In the genomic region with DNA sequence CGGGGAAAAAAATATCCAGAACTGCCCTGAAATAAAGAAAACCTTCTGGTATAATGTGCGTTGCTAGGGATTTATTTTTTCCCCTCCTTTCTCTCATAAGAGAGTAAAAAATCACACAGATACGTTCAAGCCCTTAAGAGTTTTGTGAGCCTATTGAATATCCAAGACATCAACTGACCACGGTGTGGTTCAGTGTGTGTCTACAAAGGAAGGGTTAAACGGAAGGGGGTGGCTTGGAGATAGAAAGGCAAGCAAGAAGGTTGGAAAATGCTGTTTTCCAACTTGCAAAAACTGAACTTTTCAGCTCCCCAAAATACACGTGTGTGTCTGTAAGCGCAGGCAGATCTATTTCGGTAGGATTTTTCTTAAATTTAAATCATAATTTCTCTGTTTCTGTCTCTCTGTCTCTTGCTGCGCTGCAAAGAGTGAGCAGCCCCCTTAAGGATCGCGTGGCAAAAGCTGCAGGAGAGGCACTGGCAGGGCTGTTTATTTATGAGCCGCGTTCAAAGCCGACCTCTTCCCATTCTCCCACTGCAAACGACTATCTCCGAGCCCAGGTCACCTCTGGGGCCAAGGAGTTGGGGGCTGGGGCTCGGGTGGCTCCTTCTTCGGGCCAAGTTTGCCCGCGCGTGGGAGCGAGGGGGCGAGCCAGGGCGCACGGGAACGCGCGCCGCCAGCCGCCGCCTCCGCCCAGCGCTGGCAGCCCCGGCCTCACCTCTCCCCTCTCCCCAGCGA, we compare ENCODE assay signal across 1 cellular context.
TF ChIP-seq lines count a peak whose summit lies in the region.

No MANE protein-coding gene starts in this region.

TF ChIP-seq in HepG2, 621 proteins besides CTCF, POLR2A, EP300 and RAD21 (continued from another document):
- TF ChIP-seq, protein P1, sequence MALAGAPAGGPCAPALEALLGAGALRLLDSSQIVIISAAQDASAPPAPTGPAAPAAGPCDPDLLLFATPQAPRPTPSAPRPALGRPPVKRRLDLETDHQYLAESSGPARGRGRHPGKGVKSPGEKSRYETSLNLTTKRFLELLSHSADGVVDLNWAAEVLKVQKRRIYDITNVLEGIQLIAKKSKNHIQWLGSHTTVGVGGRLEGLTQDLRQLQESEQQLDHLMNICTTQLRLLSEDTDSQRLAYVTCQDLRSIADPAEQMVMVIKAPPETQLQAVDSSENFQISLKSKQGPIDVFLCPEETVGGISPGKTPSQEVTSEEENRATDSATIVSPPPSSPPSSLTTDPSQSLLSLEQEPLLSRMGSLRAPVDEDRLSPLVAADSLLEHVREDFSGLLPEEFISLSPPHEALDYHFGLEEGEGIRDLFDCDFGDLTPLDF (CRISPR knock-in tag; IDR thresholded peaks at IDR 0.05): no peak
- TF ChIP-seq TMF1 (CRISPR knock-in tag; IDR thresholded peaks at IDR 0.05; ENCODE audit: low read depth) (0 out of 2 replicates have a peak, but pooled peaks have one; percentile 6), ZNF263 (CRISPR knock-in tag; IDR thresholded peaks at IDR 0.05) (no peak), ZNF557 (CRISPR knock-in tag; IDR thresholded peaks at IDR 0.05) (no peak), ZNF678 (CRISPR knock-in tag; IDR thresholded peaks at IDR 0.05) (no peak)
